Comparison of ENCODE assay signal across 15 cellular contexts in the genomic region with DNA sequence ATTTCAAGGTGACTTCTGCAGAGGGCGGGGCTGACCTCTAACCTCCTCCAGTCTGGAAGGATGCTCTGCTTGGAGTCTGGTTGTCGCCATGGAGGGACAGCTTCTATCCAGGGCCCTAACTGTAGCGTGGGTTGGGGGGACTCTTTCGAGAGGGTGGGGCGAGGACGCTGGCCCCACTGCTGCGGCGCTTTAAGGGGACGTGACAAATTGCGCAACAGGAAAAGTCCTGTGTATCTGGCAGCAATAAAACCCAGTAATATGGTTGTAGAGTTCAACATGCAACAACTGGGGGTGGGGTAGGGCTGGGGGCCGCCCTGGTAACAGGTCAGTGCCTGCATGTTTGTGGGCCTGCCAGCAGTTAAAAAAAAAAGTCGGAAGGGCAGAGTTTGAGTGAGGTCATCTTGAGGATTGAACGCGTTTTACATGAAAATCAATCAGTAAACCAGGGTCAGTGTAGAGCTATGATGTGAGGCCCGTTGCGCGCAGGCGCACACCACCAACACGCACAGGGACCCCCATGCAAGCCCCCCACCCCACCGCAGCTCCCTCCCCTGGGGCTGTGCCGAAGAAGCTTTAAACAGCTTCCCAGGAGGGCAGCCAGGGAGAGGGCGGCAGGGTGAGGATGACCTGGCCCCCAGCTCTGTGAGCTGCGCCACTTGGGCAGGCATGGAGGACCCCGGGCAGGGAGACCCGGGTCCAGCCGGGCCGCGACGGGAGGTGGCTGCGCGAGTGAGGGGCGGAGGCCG. TPM values are rescaled to one million over a fixed set of nuclear protein-coding genes. Genes with fewer than 3 reads are reported as not detected.
DNase-seq lines count a peak whose midpoint lies in the region; ATAC-seq and TF ChIP-seq lines count a peak whose summit lies in the region.
"Had no signal": no experiment of that assay in that cellular context is flagged by ENCODE, and none has a peak within 500 bp of the region (broad histone marks: within the 10 kb centered on the region; RNA-seq: fewer than 3 reads in every experiment).

No MANE protein-coding gene starts in this region.

- H3K4me1 ChIP-seq in right cardiac atrium (ENCODE audit: control insufficient read depth, insufficient read depth, low read length) (peaks cover 6% of the 10 kb centered on the region), mucosa of descending colon (ENCODE audit: low read depth) (peaks cover 49% of the 10 kb centered on the region), ovary (ENCODE audit: insufficient read depth) (peaks cover 5% of the 10 kb centered on the region)

- H3K27me3 ChIP-seq in right cardiac atrium (ENCODE audit: control insufficient read depth, insufficient read depth) = no peaks in the 10 kb centered on the region
- peaks cover 5% of the 10 kb centered on the region for H3K27me3 ChIP-seq in ovary

- peak in 2 of 3 donors; percentile 12 to 38 for DNase-seq in right cardiac atrium
- no peak for DNase-seq in Right ventricle myocardium inferior (ENCODE audit: missing footprints)
- peak; percentile 64 for DNase-seq in ecto neural progenitor cell (ENCODE audit: low spot score)
- peak; percentile 78 to 84 (median 78) for DNase-seq in mucosa of descending colon
- DNase-seq in SKM-1 treated with dmso at 0.1 percent for 144 hours (lab: John Stamatoyannopoulos, UW; ENCODE audit: unreplicated experiment) = no peak
- no peak for DNase-seq in ovary
- no peak for DNase-seq in GM20000 (ENCODE audit: low spot score)
- DNase-seq: activated CD8-positive, alpha-beta memory T cell treated with anti-CD3 and anti-CD28 coated beads, Interleukin-2, amount 50 U/mL, for 48 hours; gastrocnemius medialis; MV-4-11; NK-92 treated with Interleukin-12 subunit alpha and Interleukin-12 subunit beta, amount 100 ng/mL, for 24 hours; T1000 had no signal

- H3K4me3 ChIP-seq in right cardiac atrium (ENCODE audit: low read length) = no peak overlapping the region
- no peak overlapping the region for H3K4me3 ChIP-seq in mucosa of descending colon
- no peak overlapping the region for H3K4me3 ChIP-seq in ovary

- no peak for TF ChIP-seq EP300 in ovary (IDR thresholded peaks at IDR 0.05)

- ATAC-seq in right cardiac atrium (no peak), Right ventricle myocardium inferior (no peak), mucosa of descending colon (peak; percentile 54), HG03108 (IDR thresholded peaks at IDR 0.05; ENCODE audit: unreplicated experiment) (no peak)
- ATAC-seq: gastrocnemius medialis had no signal

- 5% methylated on average over 33 of the region's 33 CpGs for WGBS in right cardiac atrium
- WGBS in ovary, 3 donors = 6 to 11% (median 7%) methylated on average over 33 of the region's 33 CpGs

- H3K27ac ChIP-seq in right cardiac atrium (ENCODE audit: low read length) (no peak overlapping the region), ovary (no peak overlapping the region)
- H3K27ac ChIP-seq: C4-2B, gastrocnemius medialis, parathyroid adenoma had no signal

- intact Hi-C loops in right cardiac atrium (cut with DNase I) = no loop called here
- intact Hi-C loops in Right ventricle myocardium inferior (cut with DNase I) = no loop called here
- intact Hi-C loops in mucosa of descending colon (cut with DNase I, micrococcal nuclease) = loop anchor here in 1 of 2 donors (10.0 kb wide), 1 partner anchor 1017 kb away; no protein-coding TSS in a partner anchor
- intact Hi-C loops in ovary (cut with DNase I) = no loop called here

- H3K36me3 ChIP-seq in mucosa of descending colon (ENCODE audit: low read depth) (no peaks in the 10 kb centered on the region), ovary (no peaks in the 10 kb centered on the region)
- H3K36me3 ChIP-seq: gastrocnemius medialis had no signal

- TF ChIP-seq POLR2A in ovary (IDR thresholded peaks at IDR 0.05) = no peak

- TF ChIP-seq CTCF in mucosa of descending colon (IDR thresholded peaks at IDR 0.05) (no peak), ovary (IDR thresholded peaks at IDR 0.05) (no peak), GM20000 (IDR thresholded peaks at IDR 0.05; ENCODE audit: extremely low read depth, missing control alignments) (no peak)

- no peaks in the 10 kb centered on the region for H3K9me3 ChIP-seq in right cardiac atrium (ENCODE audit: control insufficient read depth, low read length)
- no peaks in the 10 kb centered on the region for H3K9me3 ChIP-seq in mucosa of descending colon
- H3K9me3 ChIP-seq in ovary = no peaks in the 10 kb centered on the region
- H3K9me3 ChIP-seq: gastrocnemius medialis had no signal

RNA-seq across cellular contexts. Expression of gene SHH, which starts 4.3 kb away (rescaled TPM):
- not detected for total RNA-seq in right cardiac atrium
- polyA plus RNA-seq in right cardiac atrium = not detected
- not detected for total RNA-seq in Right ventricle myocardium inferior
- total RNA-seq in mucosa of descending colon = 1 to 10 TPM; 2.4 to 9.6 (median 6.6) TPM
- under 1 TPM in 2 of 7 donors, not detected in 5; 0.33 to 0.48 TPM for total RNA-seq in ovary
- not detected for polyA plus RNA-seq in ovary
- total RNA-seq: gastrocnemius medialis had no signal

Comparison
In these comparisons a context has a peak if more than half of its experiments do, and no peak if none do; other contexts are left out.
1. DNase-seq: peak in right cardiac atrium (2 of 3), ecto neural progenitor cell (single experiment) and mucosa of descending colon (3 of 3); none in Right ventricle myocardium inferior (single experiment), SKM-1 treated with dmso at 0.1 percent for 144 hours (single experiment), ovary (0 of 5) and GM20000 (single experiment).